ENCODE assay signal across 8 cellular contexts in genomic region chr14:75515631-75515999, GRCh38. TPM values are rescaled to one million over a fixed set of nuclear protein-coding genes. Genes with fewer than 3 reads are reported as not detected.
A peak's percentile ranks its signal among the peaks of the same experiment; 100 is the strongest.
DNase-seq lines count a peak whose midpoint lies in the region; ATAC-seq and TF ChIP-seq lines count a peak whose summit lies in the region.

No MANE protein-coding gene starts in this region.

- TF ChIP-seq POLR2A in sigmoid colon (IDR thresholded peaks at IDR 0.05), result no peak

- peak overlapping the region; percentile 83 for H3K4me3 Mint-ChIP-seq in activated CD4-positive, alpha-beta T cell treated with anti-CD3 and anti-CD28 coated beads, Interleukin-2, amount 10 ng/mL, durations not matched to agents 24 days and 14 days
- peak overlapping the region; percentile 4 for H3K4me3 Mint-ChIP-seq in activated naive CD8-positive, alpha-beta T cell treated with anti-CD3 and anti-CD28 coated beads for 36 hours
- H3K4me3 Mint-ChIP-seq in Calu3 (ENCODE audit: low read depth, unreplicated experiment), result no peak overlapping the region

- intact Hi-C loops in activated CD4-positive, alpha-beta T cell treated with anti-CD3 and anti-CD28 coated beads, Interleukin-2, amount 10 ng/mL, durations not matched to agents 24 days and 14 days (cut with micrococcal nuclease), result no loop called here
- intact Hi-C loops in sigmoid colon (cut with DNase I), result no loop called here
- intact Hi-C loops in Calu3 (cut with micrococcal nuclease; ENCODE audit: unreplicated experiment), result no loop called here

- peak overlapping the region in 1 of 4 donors; percentile 62 for H3K27ac ChIP-seq in sigmoid colon
- no peak overlapping the region for H3K27ac ChIP-seq in SJCRH30

- H3K36me3 ChIP-seq in sigmoid colon, result no peaks in the 10 kb centered on the region
- H3K36me3 ChIP-seq in SJCRH30, result no peaks in the 10 kb centered on the region

- no peaks in the 10 kb centered on the region for H3K9me3 ChIP-seq in sigmoid colon
- H3K9me3 ChIP-seq in SJCRH30 (replicated peaks), result no peaks in the 10 kb centered on the region

- CTCF ChIA-PET in Calu3 (lab: Charles Lee), result no interaction called here

- peak overlapping the region in 3 of 4 donors; percentile 43 to 53 (median 45) for H3K4me3 ChIP-seq in sigmoid colon
- no peak overlapping the region for H3K4me3 ChIP-seq in SJCRH30

- H3K27me3 ChIP-seq in sigmoid colon (no peaks in the 10 kb centered on the region), SJCRH30 (no peaks in the 10 kb centered on the region; the same call in 1 of the 2 replicates)

- TF ChIP-seq CTCF in sigmoid colon (IDR thresholded peaks at IDR 0.05) (no peak), Calu3 (IDR thresholded peaks at IDR 0.05; ENCODE audit: unreplicated experiment) (no peak)

- DNase-seq in activated CD4-positive, alpha-beta T cell treated with anti-CD3 and anti-CD28 coated beads, Interleukin-2, amount 10 ng/mL, durations not matched to agents 24 days and 14 days, result peak; percentile 55
- no peak for DNase-seq in activated CD4-positive, alpha-beta T cell treated with anti-CD3 and anti-CD28 coated beads for 1 hour
- DNase-seq in activated naive CD8-positive, alpha-beta T cell treated with anti-CD3 and anti-CD28 coated beads for 36 hours, result no peak
- DNase-seq in sigmoid colon (no peak), SJCRH30 (no peak), Calu3 (no peak)

- ATAC-seq in HG03095 (IDR thresholded peaks at IDR 0.05; ENCODE audit: unreplicated experiment), result peak; percentile 36
- ATAC-seq in HG02884 (IDR thresholded peaks at IDR 0.05; ENCODE audit: unreplicated experiment), result no peak

- peaks cover 9% of the 10 kb centered on the region for H3K9me3 Mint-ChIP-seq in activated CD4-positive, alpha-beta T cell treated with anti-CD3 and anti-CD28 coated beads, Interleukin-2, amount 10 ng/mL, durations not matched to agents 24 days and 14 days
- H3K9me3 Mint-ChIP-seq in activated naive CD8-positive, alpha-beta T cell treated with anti-CD3 and anti-CD28 coated beads for 36 hours, result peaks cover 15% of the 10 kb centered on the region
- peaks cover 3% of the 10 kb centered on the region for H3K9me3 Mint-ChIP-seq in Calu3 (ENCODE audit: low read depth, unreplicated experiment)

- H3K4me1 Mint-ChIP-seq in activated CD4-positive, alpha-beta T cell treated with anti-CD3 and anti-CD28 coated beads, Interleukin-2, amount 10 ng/mL, durations not matched to agents 24 days and 14 days, result peaks cover 45% of the 10 kb centered on the region
- peaks cover 35% of the 10 kb centered on the region for H3K4me1 Mint-ChIP-seq in activated naive CD8-positive, alpha-beta T cell treated with anti-CD3 and anti-CD28 coated beads for 36 hours
- H3K4me1 Mint-ChIP-seq in Calu3 (ENCODE audit: low read depth, unreplicated experiment), result peaks cover under 1% of the 10 kb centered on the region

- H3K4me1 ChIP-seq in sigmoid colon (peaks cover 0 to 16% (median 3%) of the 10 kb centered on the region in 4 donors), SJCRH30 (no peaks in the 10 kb centered on the region)

- H3K36me3 Mint-ChIP-seq in activated CD4-positive, alpha-beta T cell treated with anti-CD3 and anti-CD28 coated beads, Interleukin-2, amount 10 ng/mL, durations not matched to agents 24 days and 14 days (ENCODE audit: low read depth), result peaks cover 5% of the 10 kb centered on the region
- peaks cover 12% of the 10 kb centered on the region for H3K36me3 Mint-ChIP-seq in activated naive CD8-positive, alpha-beta T cell treated with anti-CD3 and anti-CD28 coated beads for 36 hours
- no peaks in the 10 kb centered on the region for H3K36me3 Mint-ChIP-seq in Calu3 (ENCODE audit: insufficient read depth, unreplicated experiment)

- BruUV-seq in Calu3 (replicated peaks; lab: Mats Ljungman, UMichigan), result no TSS peak

- no peaks in the 10 kb centered on the region for H3K27me3 Mint-ChIP-seq in activated CD4-positive, alpha-beta T cell treated with anti-CD3 and anti-CD28 coated beads, Interleukin-2, amount 10 ng/mL, durations not matched to agents 24 days and 14 days
- H3K27me3 Mint-ChIP-seq in activated naive CD8-positive, alpha-beta T cell treated with anti-CD3 and anti-CD28 coated beads for 36 hours, result no peaks in the 10 kb centered on the region
- peaks cover 28% of the 10 kb centered on the region for H3K27me3 Mint-ChIP-seq in Calu3 (ENCODE audit: unreplicated experiment)

- 25 to 51% methylated on average over 7 of the region's 7 CpGs for WGBS in sigmoid colon, 2 donors

- peak overlapping the region; percentile 60 for H3K27ac Mint-ChIP-seq in activated CD4-positive, alpha-beta T cell treated with anti-CD3 and anti-CD28 coated beads, Interleukin-2, amount 10 ng/mL, durations not matched to agents 24 days and 14 days
- no peak overlapping the region for H3K27ac Mint-ChIP-seq in activated naive CD8-positive, alpha-beta T cell treated with anti-CD3 and anti-CD28 coated beads for 36 hours
- H3K27ac Mint-ChIP-seq in Calu3 (ENCODE audit: unreplicated experiment), result no peak overlapping the region

- no peak for TF ChIP-seq EP300 in sigmoid colon (IDR thresholded peaks at IDR 0.05)

RNA-seq across cellular contexts. Expression of gene BATF, which starts 6.7 kb away (rescaled TPM):
- 175 and 178 TPM in 2 replicates for total RNA-seq in activated CD4-positive, alpha-beta T cell treated with anti-CD3 and anti-CD28 coated beads, Interleukin-2, amount 10 ng/mL, durations not matched to agents 24 days and 14 days
- total RNA-seq in activated naive CD8-positive, alpha-beta T cell treated with anti-CD3 and anti-CD28 coated beads for 36 hours, result 10 to 100 TPM; 46.2 to 47.9 TPM
- 1 to 10 TPM in 3 of 4 donors, not detected in 1; 1.6 to 5.0 (median 2.3) TPM for total RNA-seq in sigmoid colon
- 10 to 100 TPM in 1 of 3 donors, 1 to 10 TPM in 2; 5.3 to 17.1 (median 6.0) TPM for polyA plus RNA-seq in sigmoid colon
- not detected in 2 replicates for total RNA-seq in SJCRH30 (2014; rRNA removed; shearing (Covaris generic))
- total RNA-seq in Calu3 (2022), result 1.4 and 2.2 TPM in 2 replicates

Comparison
In these comparisons a context has a peak if more than half of its experiments do, and no peak if none do; other contexts are left out.
1. RNA of gene BATF, which starts 6.7 kb away (total RNA-seq): 175 to 178 TPM in activated CD4-positive, alpha-beta T cell treated with anti-CD3 and anti-CD28 coated beads, Interleukin-2, amount 10 ng/mL, durations not matched to agents 24 days and 14 days and 46.2 to 47.9 TPM in activated naive CD8-positive, alpha-beta T cell treated with anti-CD3 and anti-CD28 coated beads for 36 hours; 1.6 to 5.0 TPM in sigmoid colon, 1.4 to 2.2 TPM in Calu3 and not detected in SJCRH30; every median in the first group is over 4 times any median in the second.